Comparison of ENCODE assay signal across 19 cellular contexts in the genomic region with DNA sequence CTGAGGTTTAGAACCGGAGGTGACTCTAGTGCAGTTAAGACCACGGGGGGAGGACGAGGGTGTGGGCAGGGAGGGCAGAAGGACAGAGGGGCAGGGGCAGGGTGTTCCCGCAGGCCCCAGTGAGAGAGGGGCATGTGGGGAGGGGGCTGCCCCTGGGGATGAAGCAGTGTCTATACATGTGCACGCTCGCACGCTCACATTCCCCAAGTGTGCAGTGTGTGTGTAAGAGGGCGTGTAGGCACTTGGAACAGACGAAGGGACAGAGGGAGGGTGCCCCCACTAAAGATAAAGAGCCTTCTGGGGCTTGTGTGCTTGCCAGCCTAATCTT.
DNase-seq lines count a peak whose midpoint lies in the region; ATAC-seq, FAIRE-seq and TF ChIP-seq lines count a peak whose summit lies in the region.
"Had no signal": no experiment of that assay in that cellular context is flagged by ENCODE, and none has a peak within 500 bp of the region (broad histone marks: within the 10 kb centered on the region; RNA-seq: fewer than 3 reads in every experiment).

No MANE protein-coding gene starts in this region.

- POLR2A ChIA-PET in T-cell (lab: Charles Lee): no interaction called here
- POLR2A ChIA-PET in HepG2 (lab: Yijun Ruan, JAX): interaction anchor here (0.8 to 2.5 kb wide), 5 partner anchors 17 to 75 kb away, joined by 3 to 6 read pairs (median 4); no protein-coding TSS in a partner anchor
- POLR2A ChIA-PET in Caco-2 (lab: Charles Lee): no interaction called here

- DNase-seq in GM12891 (ENCODE audit: insufficient read length, low spot score): no peak
- DNase-seq in T-cell: no peak
- no peak for DNase-seq in HepG2 (ENCODE audit: low spot score)
- DNase-seq in stimulated activated naive CD8-positive, alpha-beta T cell treated with anti-CD3 and anti-CD28 coated beads, Interleukin-15, Interleukin-2, amounts not matched to agents 100 U/mL and 50 U/mL, for 24 hours: no peak
- no peak for DNase-seq in GM20000 (ENCODE audit: low spot score)
- no peak for DNase-seq in Caco-2
- DNase-seq: activated CD4-positive, alpha-beta T cell treated with anti-CD3 and anti-CD28 coated beads, Interleukin-2, amount 50 U/mL, for 4 hours; activated effector memory CD4-positive, alpha-beta T cell treated with anti-CD3 and anti-CD28 coated beads, Interleukin-2, amount 50 U/mL, for 16 hours; C1 segment of cervical spinal cord; DND-41; effector memory CD8-positive, alpha-beta T cell; H9; left lung; natural killer cell; NCI-H1048; T1000 had no signal

- peak in 1 of 4 experiments; percentile 39 for ATAC-seq in T-cell (replicated peaks in 1 of 4)
- peak; percentile 6 for ATAC-seq in HepG2
- peak; percentile 41 for ATAC-seq in stimulated activated naive CD8-positive, alpha-beta T cell treated with anti-CD3 and anti-CD28 coated beads, Interleukin-15, Interleukin-2, amounts not matched to agents 100 U/mL and 50 U/mL, for 24 hours
- no peak for ATAC-seq in GM21717 (IDR thresholded peaks at IDR 0.05; ENCODE audit: unreplicated experiment)
- ATAC-seq: effector memory CD8-positive, alpha-beta T cell; left lung had no signal

- BruUV-seq in HepG2 (replicated peaks; lab: Mats Ljungman, UMichigan) (no TSS peak), Caco-2 (replicated peaks; lab: Mats Ljungman, UMichigan) (no TSS peak)

- peaks cover 46% of the 10 kb centered on the region for H3K4me1 ChIP-seq in HepG2 (ENCODE audit: insufficient read depth, low read length)
- no peaks in the 10 kb centered on the region for H3K4me1 ChIP-seq in Caco-2
- H3K4me1 ChIP-seq: breast epithelium had no signal

- no peaks in the 10 kb centered on the region for H3K9me3 Mint-ChIP-seq in T-cell
- no peaks in the 10 kb centered on the region for H3K9me3 Mint-ChIP-seq in Caco-2 (ENCODE audit: unreplicated experiment)
- H3K9me3 Mint-ChIP-seq: effector memory CD8-positive, alpha-beta T cell; H9; natural killer cell had no signal

- no peak for TF ChIP-seq CTCF in HepG2 (CRISPR knock-in tag; IDR thresholded peaks at IDR 0.05)
- TF ChIP-seq CTCF in GM20000 (IDR thresholded peaks at IDR 0.05; ENCODE audit: extremely low read depth, missing control alignments): no peak
- no peak for TF ChIP-seq CTCF in Caco-2 (IDR thresholded peaks at IDR 0.05; ENCODE audit: insufficient read depth in 1 of 2, low read depth in 1 of 2, low read length in 1 of 2, severe bottlenecking in 1 of 2, unreplicated experiment in 1 of 2)

- H3K9me3 ChIP-seq in HepG2 (ENCODE audit: low read length): no peaks in the 10 kb centered on the region
- no peaks in the 10 kb centered on the region for H3K9me3 ChIP-seq in Caco-2
- H3K9me3 ChIP-seq: breast epithelium, left lung, right atrium auricular region had no signal

- H2AFZ ChIP-seq in HepG2 (ENCODE audit: low read length): no peak overlapping the region

- H3K27ac Mint-ChIP-seq in T-cell (peak overlapping the region; percentile 53 to 88), Caco-2 (ENCODE audit: unreplicated experiment) (no peak overlapping the region)
- H3K27ac Mint-ChIP-seq: effector memory CD8-positive, alpha-beta T cell had no signal

- in situ Hi-C loops in HepG2 (cut with HindIII; ENCODE audit: extremely low pct_ligation_motif_present, low pct_unique_long_range_greater_than_20kb): no loop called here

- H3K36me3 ChIP-seq in HepG2 (replicated peaks in 1 of 2; ENCODE audit: control insufficient read depth in 1 of 2, insufficient read depth in 2 of 2, low read length in 2 of 2): no peaks in the 10 kb centered on the region
- no peaks in the 10 kb centered on the region for H3K36me3 ChIP-seq in Caco-2 (ENCODE audit: control insufficient read depth, insufficient read depth, low read length)
- H3K36me3 ChIP-seq: breast epithelium, left lung, right atrium auricular region had no signal

- H3K27me3 Mint-ChIP-seq in T-cell: no peaks in the 10 kb centered on the region
- peaks cover 2% of the 10 kb centered on the region for H3K27me3 Mint-ChIP-seq in Caco-2 (ENCODE audit: insufficient read depth, unreplicated experiment)

- H3K4me3 ChIP-seq in HepG2 (replicated peaks in 1 of 3; ENCODE audit: insufficient read depth in 1 of 3, low read depth in 2 of 3, low read length in 3 of 3) (peak overlapping the region; percentile 32 to 64 (median 32); a peak in 5 of 6 replicates), Caco-2 (ENCODE audit: low read depth, low read length) (no peak overlapping the region)
- H3K4me3 ChIP-seq: breast epithelium, left lung, right atrium auricular region had no signal

- peak overlapping the region; percentile 88 for H3K4me2 ChIP-seq in HepG2 (ENCODE audit: low read depth, low read length)

- H3K27me3 ChIP-seq in HepG2 (ENCODE audit: control insufficient read depth in 1 of 2, insufficient read depth in 2 of 2, low read length in 2 of 2) (0 out of 5 replicates have a peak, but pooled peaks cover 0 to 1% of the 10 kb centered on the region in 2 experiments), Caco-2 (replicated peaks; ENCODE audit: control insufficient read depth, insufficient read depth, low read length) (no peaks in the 10 kb centered on the region)
- H3K27me3 ChIP-seq: left lung, right atrium auricular region had no signal

- H3K4me3 Mint-ChIP-seq in T-cell (peak overlapping the region in 1 of 3 donors; percentile 63), Caco-2 (ENCODE audit: unreplicated experiment) (no peak overlapping the region)
- H3K4me3 Mint-ChIP-seq: effector memory CD8-positive, alpha-beta T cell; H9; natural killer cell had no signal

- intact Hi-C loops in HepG2 (cut with micrococcal nuclease; ENCODE audit: unreplicated experiment): no loop called here
- intact Hi-C loops in Caco-2 (cut with micrococcal nuclease; ENCODE audit: unreplicated experiment): no loop called here

- TF ChIP-seq EP300 in HepG2 (IDR thresholded peaks at IDR 0.05; ENCODE audit: low read depth in 2 of 2, low read length in 2 of 2): no peak
- no peak for TF ChIP-seq EP300 in HepG2 (CRISPR knock-in tag; IDR thresholded peaks at IDR 0.05; ENCODE audit: borderline replicate concordance)

- no peak for TF ChIP-seq POLR2A in GM12891 (IDR thresholded peaks at IDR 0.05; ENCODE audit: low read depth, low read length)
- TF ChIP-seq POLR2A in HepG2 (IDR thresholded peaks at IDR 0.05; ENCODE audit: insufficient read depth in 1 of 2, low read depth in 2 of 2, low read length in 2 of 2): no peak

- peak overlapping the region; percentile 45 for H3K9ac ChIP-seq in HepG2 (ENCODE audit: insufficient read depth, low read depth, low read length)

- 48% methylated on average over 7 of the region's 9 CpGs for WGBS in HepG2 (ENCODE audit: low lambda C conversion rate)

- TF ChIP-seq RAD21 in HepG2 (CRISPR knock-in tag; IDR thresholded peaks at IDR 0.05): no peak

- H3K36me3 Mint-ChIP-seq in T-cell: no peaks in the 10 kb centered on the region
- H3K36me3 Mint-ChIP-seq in Caco-2 (ENCODE audit: insufficient read depth, unreplicated experiment): no peaks in the 10 kb centered on the region

- FAIRE-seq in GM12891 (lab: Jason Lieb, UNC): peak; percentile 31
- no peak for FAIRE-seq in HepG2 (lab: Jason Lieb, UNC)

- no peaks in the 10 kb centered on the region for H3K79me2 ChIP-seq in HepG2 (ENCODE audit: insufficient read depth, low read length)

- H3K4me1 Mint-ChIP-seq in T-cell (peaks cover 20 to 42% (median 22%) of the 10 kb centered on the region in 3 donors), Caco-2 (ENCODE audit: low read depth, unreplicated experiment) (no peaks in the 10 kb centered on the region)
- H3K4me1 Mint-ChIP-seq: H9 had no signal

- H4K20me1 ChIP-seq in HepG2 (ENCODE audit: insufficient read depth, low read length): no peaks in the 10 kb centered on the region

- CTCF ChIA-PET in T-cell (lab: Charles Lee): no interaction called here
- CTCF ChIA-PET in HepG2 (lab: Yijun Ruan, JAX; ENCODE audit: low intra/inter-chr PET ratio, low total read pairs): no interaction called here
- CTCF ChIA-PET in Caco-2 (lab: Charles Lee): no interaction called here

- peak overlapping the region; percentile 60 for H3K27ac ChIP-seq in HepG2 (ENCODE audit: extremely low read length, insufficient read depth, low read length)
- H3K27ac ChIP-seq: breast epithelium, left lung, right atrium auricular region had no signal

TF ChIP-seq in GM12891, 5 proteins besides CTCF, POLR2A, EP300 and RAD21:
- TF ChIP-seq PAX5 (IDR thresholded peaks at IDR 0.05; ENCODE audit: insufficient read depth, low read length, severe bottlenecking) (no peak), SPI1 (IDR thresholded peaks at IDR 0.05; ENCODE audit: low read depth, low read length) (no peak), TAF1 (IDR thresholded peaks at IDR 0.05; ENCODE audit: low read depth, low read length) (no peak), POU2F2 (IDR thresholded peaks at IDR 0.05; ENCODE audit: low read depth, low read length) (no peak), POLR2AphosphoS5 (IDR thresholded peaks at IDR 0.05; ENCODE audit: low read depth, low read length) (no peak)

TF ChIP-seq in HepG2, 621 proteins besides CTCF, POLR2A, EP300 and RAD21 (continues in another document):
- TF ChIP-seq ZNF749 (CRISPR knock-in tag; IDR thresholded peaks at IDR 0.05; ENCODE audit: borderline replicate concordance) (no peak), GLMP (CRISPR knock-in tag; IDR thresholded peaks at IDR 0.05; ENCODE audit: borderline replicate concordance) (no peak)
- TF ChIP-seq, protein P1, sequence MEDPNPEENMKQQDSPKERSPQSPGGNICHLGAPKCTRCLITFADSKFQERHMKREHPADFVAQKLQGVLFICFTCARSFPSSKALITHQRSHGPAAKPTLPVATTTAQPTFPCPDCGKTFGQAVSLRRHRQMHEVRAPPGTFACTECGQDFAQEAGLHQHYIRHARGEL (CRISPR knock-in tag; IDR thresholded peaks at IDR 0.05): no peak
